24 cellular contexts compared by ENCODE assay signal in genomic region chr2:10878268-10878915, GRCh38. TPM values are rescaled to one million over a fixed set of nuclear protein-coding genes. Genes with fewer than 3 reads are reported as not detected.
"Had no signal": no experiment of that assay in that cellular context is flagged by ENCODE, and none has a peak within 500 bp of the region (broad histone marks: within the 10 kb centered on the region; RNA-seq: fewer than 3 reads in every experiment).

No MANE protein-coding gene starts in this region.

- H3K4me3 Mint-ChIP-seq: activated CD4-positive, alpha-beta memory T cell treated with anti-CD3 and anti-CD28 coated beads for 36 hours; activated CD4-positive, alpha-beta T cell treated with anti-CD3 and anti-CD28 coated beads, Interleukin-2, amount 10 ng/mL, durations not matched to agents 7 days and 5 days; activated naive CD4-positive, alpha-beta T cell treated with anti-CD3 and anti-CD28 coated beads, Interleukin-2, amount 10 ng/mL, durations not matched to agents 7 days and 5 days; activated naive CD8-positive, alpha-beta T cell treated with anti-CD3 and anti-CD28 coated beads for 36 hours; activated T-cell treated with anti-CD3 and anti-CD28 coated beads, Interleukin-2, amount 50 U/mL, for 72 hours had no signal

- H3K27ac Mint-ChIP-seq: activated CD4-positive, alpha-beta memory T cell treated with anti-CD3 and anti-CD28 coated beads for 36 hours; activated CD4-positive, alpha-beta T cell treated with anti-CD3 and anti-CD28 coated beads, Interleukin-2, amount 10 ng/mL, durations not matched to agents 7 days and 5 days; activated naive CD4-positive, alpha-beta T cell treated with anti-CD3 and anti-CD28 coated beads, Interleukin-2, amount 10 ng/mL, durations not matched to agents 7 days and 5 days; activated naive CD8-positive, alpha-beta T cell treated with anti-CD3 and anti-CD28 coated beads for 36 hours; activated T-cell treated with anti-CD3 and anti-CD28 coated beads, Interleukin-2, amount 50 U/mL, for 72 hours; activated T-helper 2 cell treated with anti-CD3 and anti-CD28 coated beads, Interferon-gamma antibody, Interleukin-2, Interleukin-4, amounts not matched to agents 10 μg/mL and 5 μg/mL and 100 μg/mL, durations not matched to agents 14 hours and 24 hours and 36 hours had no signal

- H3K36me3 Mint-ChIP-seq: activated CD4-positive, alpha-beta memory T cell treated with anti-CD3 and anti-CD28 coated beads for 36 hours; activated naive CD4-positive, alpha-beta T cell treated with anti-CD3 and anti-CD28 coated beads, Interleukin-2, amount 10 ng/mL, durations not matched to agents 7 days and 5 days; activated naive CD8-positive, alpha-beta T cell treated with anti-CD3 and anti-CD28 coated beads for 36 hours had no signal

- DNase-seq: activated CD4-positive, alpha-beta memory T cell treated with anti-CD3 and anti-CD28 coated beads for 36 hours; activated CD4-positive, alpha-beta T cell treated with anti-CD3 and anti-CD28 coated beads, Interleukin-2, amount 10 ng/mL, durations not matched to agents 7 days and 5 days; activated CD4-positive, CD25-positive, alpha-beta regulatory T cell; activated gamma-delta T cell treated with Interleukin-2 at 50 U/mL for 16 hours; activated naive CD4-positive, alpha-beta T cell treated with anti-CD3 and anti-CD28 coated beads, Interleukin-2, amount 10 ng/mL, durations not matched to agents 7 days and 5 days; activated naive CD8-positive, alpha-beta T cell treated with anti-CD3 and anti-CD28 coated beads for 36 hours; activated T-cell treated with anti-CD3 and anti-CD28 coated beads, Interleukin-2, amount 50 U/mL, for 72 hours; Kasumi-1; KBM-7; NCI-H1105 treated with DMSO at 0.1 percent for 48 hours; NCI-H1436 treated with DMSO at 0.1 percent for 48 hours; NCI-H187; NCI-H2081; NCI-H446; NCI-H524; Right ventricle myocardium superior; SJCRH30; SK-N-SH; T-helper 1 cell had no signal

- ATAC-seq: activated T-cell treated with anti-CD3 and anti-CD28 coated beads, Interleukin-2, amount 50 U/mL, for 72 hours had no signal

- H3K27ac ChIP-seq: RWPE1, SJCRH30, VCaP had no signal

- H3K9me3 Mint-ChIP-seq: activated CD4-positive, alpha-beta memory T cell treated with anti-CD3 and anti-CD28 coated beads for 36 hours; activated CD4-positive, alpha-beta T cell treated with anti-CD3 and anti-CD28 coated beads, Interleukin-2, amount 10 ng/mL, durations not matched to agents 7 days and 5 days; activated naive CD4-positive, alpha-beta T cell treated with anti-CD3 and anti-CD28 coated beads, Interleukin-2, amount 10 ng/mL, durations not matched to agents 7 days and 5 days; activated T-cell treated with anti-CD3 and anti-CD28 coated beads, Interleukin-2, amount 50 U/mL, for 72 hours; activated T-helper 2 cell treated with anti-CD3 and anti-CD28 coated beads, Interferon-gamma antibody, Interleukin-2, Interleukin-4, amounts not matched to agents 10 μg/mL and 5 μg/mL and 100 μg/mL, durations not matched to agents 14 hours and 24 hours and 36 hours had no signal

- H3K4me1 Mint-ChIP-seq: activated naive CD4-positive, alpha-beta T cell treated with anti-CD3 and anti-CD28 coated beads, Interleukin-2, amount 10 ng/mL, durations not matched to agents 7 days and 5 days had no signal

RNA-seq across cellular contexts. Expression of gene KCNF1, which starts 33.3 kb away (rescaled TPM):
- total RNA-seq: activated CD4-positive, alpha-beta memory T cell treated with anti-CD3 and anti-CD28 coated beads for 36 hours; activated CD4-positive, alpha-beta T cell treated with anti-CD3 and anti-CD28 coated beads, Interleukin-2, amount 10 ng/mL, durations not matched to agents 7 days and 5 days; activated CD8-positive, alpha-beta memory T cell treated with anti-CD3 and anti-CD28 coated beads for 36 hours; activated naive CD8-positive, alpha-beta T cell treated with anti-CD3 and anti-CD28 coated beads for 36 hours; activated T-cell treated with anti-CD3 and anti-CD28 coated beads, Interleukin-2, amount 50 U/mL, for 72 hours; activated T-helper 2 cell treated with anti-CD3 and anti-CD28 coated beads, Interferon-gamma antibody, Interleukin-2, Interleukin-4, amounts not matched to agents 10 μg/mL and 5 μg/mL and 100 μg/mL, durations not matched to agents 14 hours and 24 hours and 36 hours; Right ventricle myocardium superior; T-helper 2 cell treated with Interferon-gamma antibody and Interleukin-4, amounts not matched to agents 100 ng/mL and 5 ng/mL, for 36 hours had no signal
